Comparison of ENCODE assay signal across 10 cellular contexts in the genomic region with DNA sequence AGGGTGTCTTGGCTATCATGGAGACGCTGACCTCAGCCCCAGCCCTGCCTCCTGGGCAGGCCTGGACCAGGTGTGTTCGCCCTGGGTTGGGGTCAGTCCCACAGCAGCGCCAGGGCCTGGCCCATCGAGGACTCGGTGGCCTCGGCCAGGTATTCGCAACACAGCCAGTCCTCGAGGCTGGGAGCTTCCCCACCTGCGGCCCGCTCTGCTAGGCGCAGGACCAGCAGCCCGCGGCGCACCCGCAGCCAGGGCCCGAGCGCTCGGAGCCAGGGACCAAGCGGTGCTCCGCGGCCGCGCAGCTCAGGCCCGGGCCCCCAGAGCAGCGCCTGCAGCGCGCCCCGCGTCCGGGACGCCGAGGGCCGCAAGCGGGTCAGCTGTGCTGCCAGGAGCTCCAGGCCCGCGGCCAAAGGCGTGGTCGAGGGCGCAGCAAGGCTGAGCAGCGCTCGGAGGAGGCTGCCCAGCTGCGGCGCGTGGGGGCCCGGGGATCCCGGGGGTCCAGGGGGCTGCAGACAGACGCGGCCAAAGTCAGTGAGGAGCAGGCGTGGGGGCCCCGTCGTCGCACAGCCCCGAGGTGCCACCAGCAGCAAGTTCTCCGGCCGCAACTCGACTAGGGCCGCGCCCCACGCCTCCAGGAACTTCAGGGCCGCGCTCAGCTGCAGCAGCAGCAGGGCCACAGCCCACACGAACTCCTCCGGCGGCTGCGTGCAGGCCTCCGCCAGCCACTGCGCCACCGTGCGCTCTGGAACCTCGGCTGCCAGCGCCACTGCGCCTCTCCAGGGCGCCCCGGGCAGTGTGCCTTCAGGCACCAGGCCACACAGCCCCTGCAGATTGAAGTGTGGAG. TPM values are rescaled to one million over a fixed set of nuclear protein-coding genes. Genes with fewer than 3 reads are reported as not detected.
A peak's percentile ranks its signal among the peaks of the same experiment; 100 is the strongest.
DNase-seq lines count a peak whose midpoint lies in the region; ATAC-seq, FAIRE-seq and TF ChIP-seq lines count a peak whose summit lies in the region.
"Had no signal": no experiment of that assay in that cellular context is flagged by ENCODE, and none has a peak within 500 bp of the region (broad histone marks: within the 10 kb centered on the region; RNA-seq: fewer than 3 reads in every experiment).

No MANE protein-coding gene starts in this region.

- H3K4me3 ChIP-seq in GM12878 (no peak overlapping the region), mesenchymal stem cell (ENCODE audit: insufficient read depth in 1 of 2, low read depth in 1 of 2, low read length in 2 of 2) (no peak overlapping the region)

- H3K27ac ChIP-seq in 22Rv1 (peak overlapping the region; percentile 17; the same call in 1 of the 2 replicates), GM12878 (ENCODE audit: control insufficient read depth, insufficient read depth) (no peak overlapping the region), mesenchymal stem cell (ENCODE audit: low read length, poor library complexity, severe bottlenecking) (no peak overlapping the region)

- DNase-seq in GM12878 (ENCODE audit: low read depth, low spot score): no peak
- DNase-seq in mesenchymal stem cell: no peak
- DNase-seq in NCI-H526 treated with DMSO at 0.1 percent for 48 hours (lab: John Stamatoyannopoulos, UW): no peak
- no peak for DNase-seq in SKM-1 (lab: John Stamatoyannopoulos, UW; ENCODE audit: unreplicated experiment)

- CTCF ChIA-PET in GM12878 (lab: Yijun Ruan, JAX): interaction anchor here (1.0 to 6.4 kb wide), 8 partner anchors 9 to 116 kb away, joined by 3 to 46 read pairs (median 8); no protein-coding TSS in a partner anchor

- H2BK5ac ChIP-seq in mesenchymal stem cell (ENCODE audit: low read depth, low read length, poor library complexity, severe bottlenecking): no peak overlapping the region

- WGBS in GM12878 (ENCODE audit: insufficient coverage, insufficient replicate concordance, low lambda C conversion rate, missing lambda C conversion rate): 97% methylated on average over 50 of the region's 74 CpGs
- WGBS in mesenchymal stem cell: 97% methylated on average over 68 of the region's 74 CpGs

- in situ Hi-C loops in GM12878 (cut with MboI): loop anchor here (10.0 kb wide), 1 partner anchor 339 kb away; no protein-coding TSS in a partner anchor

- H3K14ac ChIP-seq in mesenchymal stem cell (ENCODE audit: low read length in 2 of 2): no peak overlapping the region

- no peak overlapping the region for H2AK5ac ChIP-seq in mesenchymal stem cell (ENCODE audit: low read length, severe bottlenecking)

- H3K79me1 ChIP-seq in mesenchymal stem cell (replicated peaks; ENCODE audit: low read length, poor library complexity, severe bottlenecking): peaks cover 20% of the 10 kb centered on the region

- no peak overlapping the region for H2AFZ ChIP-seq in GM12878 (ENCODE audit: control insufficient read depth, low read depth, low read length)
- H2AFZ ChIP-seq in mesenchymal stem cell (ENCODE audit: low read depth, low read length): no peak overlapping the region

- TF ChIP-seq EP300 in GM12878 (IDR thresholded peaks at IDR 0.05; ENCODE audit: borderline replicate concordance in 1 of 2, control insufficient read depth in 1 of 2, low read depth in 2 of 2, low read length in 2 of 2): no peak

- H3K36me3 ChIP-seq in GM12878 (ENCODE audit: control insufficient read depth in 2 of 2, insufficient read depth in 2 of 2, low read length in 1 of 2): peaks cover 4 to 19% of the 10 kb centered on the region in 2 experiments
- peaks cover 28 to 69% of the 10 kb centered on the region in 2 experiments for H3K36me3 ChIP-seq in mesenchymal stem cell (ENCODE audit: control insufficient read depth in 1 of 2, insufficient read depth in 2 of 2, low read depth in 1 of 2, low read length in 2 of 2)

- H3K4me1 ChIP-seq in GM12878 (ENCODE audit: control insufficient read depth, insufficient read depth, low read length) (peaks cover 7% of the 10 kb centered on the region), mesenchymal stem cell (ENCODE audit: control insufficient read depth, insufficient read depth, low read depth, low read length) (peaks cover 56% of the 10 kb centered on the region)

- H3K9me3 ChIP-seq in GM12878 (replicated peaks; ENCODE audit: control insufficient read depth, insufficient read depth, low read length) (no peaks in the 10 kb centered on the region), mesenchymal stem cell (ENCODE audit: control insufficient read depth, low read length) (no peaks in the 10 kb centered on the region)

- H2BK12ac ChIP-seq in mesenchymal stem cell (ENCODE audit: low read length in 2 of 2): no peak overlapping the region

- H3K4me2 ChIP-seq in GM12878 (ENCODE audit: control insufficient read depth, insufficient read depth): no peak overlapping the region
- H3K4me2 ChIP-seq in mesenchymal stem cell (ENCODE audit: low read length, poor library complexity, severe bottlenecking): no peak overlapping the region

- no TSS peak for BruUV-seq in GM12878 (replicated peaks; lab: Mats Ljungman, UMichigan)

- no peak overlapping the region for H3K23ac ChIP-seq in mesenchymal stem cell (ENCODE audit: low read length in 2 of 2)

- H3K9ac ChIP-seq in GM12878 (ENCODE audit: control insufficient read depth, insufficient read depth, low read length) (no peak overlapping the region), mesenchymal stem cell (ENCODE audit: low read length) (no peak overlapping the region)

- H3K4ac ChIP-seq in mesenchymal stem cell (ENCODE audit: low read depth in 1 of 2, low read length in 2 of 2): no peak overlapping the region

- H2BK15ac ChIP-seq in mesenchymal stem cell (ENCODE audit: low read depth, poor library complexity, severe bottlenecking): no peak overlapping the region

- H3K18ac ChIP-seq in mesenchymal stem cell (ENCODE audit: low read depth in 1 of 2, low read length in 2 of 2): no peak overlapping the region

- FAIRE-seq in GM12878 (lab: Jason Lieb, UNC): no peak

- no peak for TF ChIP-seq CTCF in 22Rv1 (IDR thresholded peaks at IDR 0.05)
- no peak for TF ChIP-seq CTCF in GM12878 (IDR thresholded peaks at IDR 0.05 in 2 of 3, conservative IDR thresholded peaks at IDR 0.05 in 1 of 3; ENCODE audit: control insufficient read depth in 2 of 3, extremely low read depth in 1 of 3, insufficient read depth in 1 of 3, low read depth in 3 of 3, low read length in 3 of 3)

- H2BK120ac ChIP-seq in mesenchymal stem cell (ENCODE audit: low read depth, low read length): no peak overlapping the region

- H3K27me3 ChIP-seq in GM12878 (replicated peaks in 1 of 2; ENCODE audit: control insufficient read depth in 2 of 2, insufficient read depth in 2 of 2, low read length in 1 of 2) (no peaks in the 10 kb centered on the region), mesenchymal stem cell (ENCODE audit: control insufficient read depth in 1 of 2, insufficient read depth in 1 of 2, low read length in 2 of 2) (no peaks in the 10 kb centered on the region)

- POLR2A ChIA-PET in GM12878 (lab: Charles Lee): no interaction called here

- RAD21 ChIA-PET in GM12878 (lab: Charles Lee; ENCODE audit: unreplicated experiment): interaction anchor here (1.1 to 4.5 kb wide), 4 partner anchors 18 to 116 kb away, joined by 3 to 44 read pairs (median 4); no protein-coding TSS in a partner anchor

- peak; percentile 30 for TF ChIP-seq POLR2A in GM12878 (IDR thresholded peaks at IDR 0.05; ENCODE audit: low read depth, low read length)

- SMC1A ChIA-PET in GM12878 (lab: Charles Lee; ENCODE audit: uncharacterized antibody, unreplicated experiment): interaction anchor here (2.1 to 5.1 kb wide), 3 partner anchors 37 to 117 kb away, joined by 5 to 30 read pairs (median 10); no protein-coding TSS in a partner anchor

- TF ChIP-seq RAD21 in GM12878 (IDR thresholded peaks at IDR 0.05; ENCODE audit: insufficient read depth, low read depth, low read length): no peak

- intact Hi-C loops in GM12878 (cut with micrococcal nuclease; ENCODE audit: unreplicated experiment): loop anchor here (1.0 to 10.0 kb wide), 3 partner anchors 40 to 509 kb away; a partner anchor contains a TSS

- ATAC-seq in GM12878 (no peak), HG02981 (IDR thresholded peaks at IDR 0.05; ENCODE audit: unreplicated experiment) (no peak)
- ATAC-seq: activated CD8-positive, alpha-beta memory T cell treated with anti-CD3 and anti-CD28 coated beads, Interleukin-2, amount 10 ng/mL, durations not matched to agents 7 days and 5 days; stimulated activated naive CD8-positive, alpha-beta T cell treated with anti-CD3 and anti-CD28 coated beads, Interleukin-15, amount 100 ng/mL, for 72 hours had no signal

- peak overlapping the region; percentile 49 for H4K8ac ChIP-seq in mesenchymal stem cell (ENCODE audit: low read length)

- H4K91ac ChIP-seq in mesenchymal stem cell (ENCODE audit: low read length): peak overlapping the region; percentile 39

- peaks cover 38% of the 10 kb centered on the region for H3K79me2 ChIP-seq in GM12878 (ENCODE audit: control insufficient read depth, insufficient read depth, low read length)

- H4K20me1 ChIP-seq in GM12878 (ENCODE audit: control insufficient read depth, insufficient read depth): peaks cover 10% of the 10 kb centered on the region

RNA-seq across cellular contexts. Expression of a gene that starts 6.2 kb away (rescaled TPM):
- total RNA-seq in GM12878 (2013; cell fraction: nucleolus; rRNA removed): not detected in 2 replicates
- not detected in 2 replicates for total RNA-seq in GM12878 (2014; rRNA removed)
- not detected in 2 replicates for total RNA-seq in GM12878 (2014; rRNA removed; fragmentation: Illumina TruSeq; extraction: Trizol)
- 0.10 and 0.13 TPM in 2 replicates for total RNA-seq in GM12878 (2021)
- polyA plus RNA-seq in GM12878 (2011; ENCODE audit: low read depth): 0.09 TPM
- polyA plus RNA-seq in GM12878 (2011; rRNA removed): 0.03 TPM in 1 of 2 replicates, not detected in the other
- not detected in 2 replicates for polyA plus RNA-seq in GM12878 (2011; cell fraction: cytosol; rRNA removed)
- polyA plus RNA-seq in GM12878 (2011; cell fraction: nucleus; rRNA removed): 0.06 and 0.19 TPM in 2 replicates
- polyA plus RNA-seq in GM12878 (2012): 0.25 and 1.1 TPM in 2 replicates
- polyA plus RNA-seq in GM12878 (2014; fragmentation: Illumina TruSeq; extraction: Trizol): not detected in 2 replicates
- not detected for polyA plus RNA-seq in GM12878 (2014; fragmentation: Nextera tagmentation; extraction: Ambion mirVana)
- polyA plus RNA-seq in GM12878 (2014; rRNA removed): not detected in 2 replicates
- under 1 TPM in 1 of 2 experiments, not detected in 1; 0.05 TPM for polyA plus RNA-seq in GM12878 (2016; fragmentation: Nextera tagmentation; extraction: Ambion mirVana)
- polyA minus RNA-seq in GM12878 (2011; rRNA and poly(A)+ RNA removed): 0.05 TPM in 1 of 2 replicates, not detected in the other
- 0.52 TPM in 1 of 2 replicates, not detected in the other for polyA minus RNA-seq in GM12878 (2011; cell fraction: cytosol; rRNA and poly(A)+ RNA removed)
- polyA minus RNA-seq in GM12878 (2011; cell fraction: nucleus; rRNA and poly(A)+ RNA removed): 0.12 and 0.19 TPM in 2 replicates
- 0.75 TPM for polyA plus RNA-seq in mesenchymal stem cell (2013, experiment 1 of 2)
- 0.88 TPM for polyA plus RNA-seq in mesenchymal stem cell (2013, experiment 2 of 2)

RNA-seq across cellular contexts. Expression of a gene that starts 19.6 kb away (rescaled TPM):
- not detected in 2 replicates for total RNA-seq in GM12878 (2013; cell fraction: nucleolus; rRNA removed)
- not detected in 2 replicates for total RNA-seq in GM12878 (2014; rRNA removed)
- not detected in 2 replicates for total RNA-seq in GM12878 (2014; rRNA removed; fragmentation: Illumina TruSeq; extraction: Trizol)
- total RNA-seq in GM12878 (2021): 0.41 and 0.43 TPM in 2 replicates
- polyA plus RNA-seq in GM12878 (2011; ENCODE audit: low read depth): not detected
- not detected in 2 replicates for polyA plus RNA-seq in GM12878 (2011; rRNA removed)
- polyA plus RNA-seq in GM12878 (2011; cell fraction: cytosol; rRNA removed): 0.10 TPM in 1 of 2 replicates, not detected in the other
- polyA plus RNA-seq in GM12878 (2011; cell fraction: nucleus; rRNA removed): 0.13 TPM in 1 of 2 replicates, not detected in the other
- 0.90 and 2.8 TPM in 2 replicates for polyA plus RNA-seq in GM12878 (2012)
- polyA plus RNA-seq in GM12878 (2014; fragmentation: Illumina TruSeq; extraction: Trizol): not detected in 2 replicates
- not detected for polyA plus RNA-seq in GM12878 (2014; fragmentation: Nextera tagmentation; extraction: Ambion mirVana)
- polyA plus RNA-seq in GM12878 (2014; rRNA removed): 0.14 TPM in 1 of 2 replicates, not detected in the other
- polyA plus RNA-seq in GM12878 (2016; fragmentation: Nextera tagmentation; extraction: Ambion mirVana): under 1 TPM; 0.49 to 0.91 TPM
- 0.72 TPM in 1 of 2 replicates, not detected in the other for polyA minus RNA-seq in GM12878 (2011; rRNA and poly(A)+ RNA removed)
- not detected in 2 replicates for polyA minus RNA-seq in GM12878 (2011; cell fraction: cytosol; rRNA and poly(A)+ RNA removed)
- polyA minus RNA-seq in GM12878 (2011; cell fraction: nucleus; rRNA and poly(A)+ RNA removed): not detected in 2 replicates
- polyA plus RNA-seq in mesenchymal stem cell (2013, experiment 1 of 2): 0.17 TPM
- polyA plus RNA-seq in mesenchymal stem cell (2013, experiment 2 of 2): 0.10 TPM
- total RNA-seq: dermis microvascular lymphatic vessel endothelial cell had no signal

RNA-seq across cellular contexts. Expression of a gene that starts 26.7 kb away (rescaled TPM):
- 3.2 and 4.9 TPM in 2 replicates for total RNA-seq in GM12878 (2013; cell fraction: nucleolus; rRNA removed)
- total RNA-seq in GM12878 (2014; rRNA removed) (1.4 and 1.7 TPM in 2 replicates), GM12878 (2014; rRNA removed; fragmentation: Illumina TruSeq; extraction: Trizol) (0.18 TPM in 1 of 2 replicates, not detected in the other), GM12878 (2021) (2.1 and 3.5 TPM in 2 replicates)
- polyA plus RNA-seq in GM12878 (2011; ENCODE audit: low read depth): not detected
- polyA plus RNA-seq in GM12878 (2011; rRNA removed) (0.20 and 0.22 TPM in 2 replicates), GM12878 (2014; fragmentation: Illumina TruSeq; extraction: Trizol) (not detected in 2 replicates), GM12878 (2014; fragmentation: Nextera tagmentation; extraction: Ambion mirVana) (not detected), GM12878 (2014; rRNA removed) (2.6 TPM in 2 replicates), GM12878 (2016; fragmentation: Nextera tagmentation; extraction: Ambion mirVana) (under 1 TPM in 1 of 2 experiments, not detected in 1; 0.17 TPM)
- 0.30 and 0.89 TPM in 2 replicates for polyA plus RNA-seq in GM12878 (2011; cell fraction: cytosol; rRNA removed)
- polyA plus RNA-seq in GM12878 (2011; cell fraction: nucleus; rRNA removed): 15.5 and 28.6 TPM in 2 replicates
- polyA plus RNA-seq in GM12878 (2012): 0.27 and 0.92 TPM in 2 replicates
- 0.31 TPM in 1 of 2 replicates, not detected in the other for polyA minus RNA-seq in GM12878 (2011; rRNA and poly(A)+ RNA removed)
- 1.2 TPM in 1 of 2 replicates, not detected in the other for polyA minus RNA-seq in GM12878 (2011; cell fraction: cytosol; rRNA and poly(A)+ RNA removed)
- polyA minus RNA-seq in GM12878 (2011; cell fraction: nucleus; rRNA and poly(A)+ RNA removed): 1.6 and 5.0 TPM in 2 replicates
- polyA plus RNA-seq in mesenchymal stem cell (2013, experiment 1 of 2): 3.1 TPM
- polyA plus RNA-seq in mesenchymal stem cell (2013, experiment 2 of 2): 3.1 TPM

RNA-seq across cellular contexts. Expression of a gene that starts 32.1 kb away (rescaled TPM):
- 0.31 TPM in 1 of 2 replicates, not detected in the other for total RNA-seq in GM12878 (2013; cell fraction: nucleolus; rRNA removed)
- total RNA-seq in GM12878 (2014; rRNA removed): 0.22 and 0.40 TPM in 2 replicates
- total RNA-seq in GM12878 (2014; rRNA removed; fragmentation: Illumina TruSeq; extraction: Trizol): 0.09 TPM in 1 of 2 replicates, not detected in the other
- total RNA-seq in GM12878 (2021): 0.27 and 0.33 TPM in 2 replicates
- polyA plus RNA-seq in GM12878 (2011; ENCODE audit: low read depth): 0.21 TPM
- not detected in 2 replicates for polyA plus RNA-seq in GM12878 (2011; rRNA removed)
- not detected in 2 replicates for polyA plus RNA-seq in GM12878 (2011; cell fraction: cytosol; rRNA removed)
- 0.06 TPM in 1 of 2 replicates, not detected in the other for polyA plus RNA-seq in GM12878 (2011; cell fraction: nucleus; rRNA removed)
- polyA plus RNA-seq in GM12878 (2012): 1.5 and 1.8 TPM in 2 replicates
- polyA plus RNA-seq in GM12878 (2014; fragmentation: Illumina TruSeq; extraction: Trizol): not detected in 2 replicates
- polyA plus RNA-seq in GM12878 (2014; fragmentation: Nextera tagmentation; extraction: Ambion mirVana): not detected
- polyA plus RNA-seq in GM12878 (2014; rRNA removed): 0.05 and 0.09 TPM in 2 replicates
- polyA plus RNA-seq in GM12878 (2016; fragmentation: Nextera tagmentation; extraction: Ambion mirVana): 1 to 10 TPM; 1.2 to 2.0 TPM
- polyA minus RNA-seq in GM12878 (2011; rRNA and poly(A)+ RNA removed): not detected in 2 replicates
- not detected in 2 replicates for polyA minus RNA-seq in GM12878 (2011; cell fraction: cytosol; rRNA and poly(A)+ RNA removed)
- not detected in 2 replicates for polyA minus RNA-seq in GM12878 (2011; cell fraction: nucleus; rRNA and poly(A)+ RNA removed)
- polyA plus RNA-seq in mesenchymal stem cell (2013, experiment 1 of 2): not detected
- not detected for polyA plus RNA-seq in mesenchymal stem cell (2013, experiment 2 of 2)
- total RNA-seq: dermis microvascular lymphatic vessel endothelial cell, left lobe of liver had no signal

RNA-seq across cellular contexts. Expression of a gene that starts 39.2 kb away (rescaled TPM):
- total RNA-seq in GM12878 (2013; cell fraction: nucleolus; rRNA removed): 88.3 and 88.5 TPM in 2 replicates
- total RNA-seq in GM12878 (2014; rRNA removed) (41.5 and 49.3 TPM in 2 replicates), GM12878 (2014; rRNA removed; fragmentation: Illumina TruSeq; extraction: Trizol) (12.3 and 15.6 TPM in 2 replicates), GM12878 (2021) (132 and 143 TPM in 2 replicates)
- polyA plus RNA-seq in GM12878 (2011; ENCODE audit: low read depth): 49.8 TPM
- polyA plus RNA-seq in GM12878 (2011; rRNA removed) (3.3 and 5.4 TPM in 2 replicates), GM12878 (2014; fragmentation: Illumina TruSeq; extraction: Trizol) (2.4 and 26.9 TPM in 2 replicates), GM12878 (2014; fragmentation: Nextera tagmentation; extraction: Ambion mirVana) (under 1 TPM; 0.33 to 0.55 TPM), GM12878 (2014; rRNA removed) (36.2 and 61.3 TPM in 2 replicates), GM12878 (2016; fragmentation: Nextera tagmentation; extraction: Ambion mirVana) (10 to 100 TPM; 34.4 to 39.7 TPM)
- polyA plus RNA-seq in GM12878 (2011; cell fraction: cytosol; rRNA removed): 11.1 and 14.5 TPM in 2 replicates
- polyA plus RNA-seq in GM12878 (2011; cell fraction: nucleus; rRNA removed): 89.6 and 126 TPM in 2 replicates
- 86.1 and 131 TPM in 2 replicates for polyA plus RNA-seq in GM12878 (2012)
- polyA minus RNA-seq in GM12878 (2011; rRNA and poly(A)+ RNA removed): 10.2 and 25.5 TPM in 2 replicates
- polyA minus RNA-seq in GM12878 (2011; cell fraction: cytosol; rRNA and poly(A)+ RNA removed): 30.7 and 38.0 TPM in 2 replicates
- polyA minus RNA-seq in GM12878 (2011; cell fraction: nucleus; rRNA and poly(A)+ RNA removed): 69.4 and 102 TPM in 2 replicates
- polyA plus RNA-seq in mesenchymal stem cell (2013, experiment 1 of 2): 66.8 TPM
- 60.7 TPM for polyA plus RNA-seq in mesenchymal stem cell (2013, experiment 2 of 2)
